ENCODE assay signal across 8 cellular contexts in genomic region chr3:69288161-69288895, GRCh38.
DNase-seq lines count a peak whose midpoint lies in the region; ATAC-seq and TF ChIP-seq lines count a peak whose summit lies in the region.

No MANE protein-coding gene starts in this region.

- WGBS in mammary epithelial cell (ENCODE audit: low coverage, missing lambda C conversion rate), result 87% methylated on average over 10 of the region's 12 CpGs
- WGBS in transverse colon (ENCODE audit: low coverage in 1 of 2), 2 donors, result 71 to 77% methylated on average over 4 to 12 of the region's 12 CpGs

- intact Hi-C loops in mammary epithelial cell (cut with micrococcal nuclease) (no loop called here), transverse colon (cut with DNase I; ENCODE audit: low total_unique reads) (no loop called here)

- H2AFZ ChIP-seq in MM.1S (ENCODE audit: low read length) (peak overlapping the region; percentile 33), mammary epithelial cell (ENCODE audit: low read depth, low read length) (no peak overlapping the region)

- CTCF ChIA-PET in mammary epithelial cell (lab: Charles Lee; ENCODE audit: low non-redundant PET), result no interaction called here

- TF ChIP-seq CTCF in MM.1S (IDR thresholded peaks at IDR 0.05; ENCODE audit: low read length), result no peak
- no peak for TF ChIP-seq CTCF in mammary epithelial cell (conservative IDR thresholded peaks at IDR 0.05 in 1 of 2, IDR thresholded peaks at IDR 0.05 in 1 of 2; ENCODE audit: extremely low read depth in 1 of 2, insufficient read depth in 1 of 2, low read depth in 1 of 2, low read length in 2 of 2)
- no peak for TF ChIP-seq CTCF in transverse colon (IDR thresholded peaks at IDR 0.05)

- no peak for ATAC-seq in GM21619 (IDR thresholded peaks at IDR 0.05; ENCODE audit: unreplicated experiment)

- H3K27me3 ChIP-seq in MM.1S (replicated peaks; ENCODE audit: insufficient read depth, low read length) (peaks cover 15% of the 10 kb centered on the region; the same call in 1 of the 2 replicates), mammary epithelial cell (ENCODE audit: insufficient read depth, low read length) (no peaks in the 10 kb centered on the region), transverse colon (no peaks in the 10 kb centered on the region)

- DNase-seq in NCI-H1436 (lab: John Stamatoyannopoulos, UW) (peak; percentile 1), NCI-H1436 treated with DMSO at 0.1 percent for 48 hours (lab: John Stamatoyannopoulos, UW) (no peak), MM.1S (peak; percentile 81), mammary epithelial cell (peak; percentile 58), transverse colon (no peak), NCI-H446 (lab: John Stamatoyannopoulos, UW) (no peak)
- DNase-seq in stimulated activated CD4-positive, alpha-beta T cell treated with anti-CD3 and anti-CD28 coated beads, TNF-alpha, amount 100 ng/mL, for 48 hours (ENCODE audit: low read depth in 3 of 3), result peak; percentile 27 to 53 (median 48)

- dilution Hi-C loops in mammary epithelial cell (cut with HindIII; ENCODE audit: low sequenced_read_pairs), result no loop called here

- no TSS peak for BruUV-seq in mammary epithelial cell (replicated peaks; lab: Mats Ljungman, UMichigan)

- H3K4me2 ChIP-seq in MM.1S (ENCODE audit: low read depth, low read length), result peak overlapping the region; percentile 75
- no peak overlapping the region for H3K4me2 ChIP-seq in mammary epithelial cell (ENCODE audit: insufficient read depth, low read depth, low read length)

- H3K9me2 ChIP-seq in MM.1S (replicated peaks; ENCODE audit: insufficient read depth, low read length), result no peaks in the 10 kb centered on the region

- no peaks in the 10 kb centered on the region for H4K20me1 ChIP-seq in MM.1S (ENCODE audit: insufficient read depth, low read length)
- H4K20me1 ChIP-seq in mammary epithelial cell (ENCODE audit: insufficient read depth, low read length), result no peaks in the 10 kb centered on the region

- H3K4me3 ChIP-seq in MM.1S (ENCODE audit: low read length) (peak overlapping the region; percentile 33), mammary epithelial cell (replicated peaks in 1 of 3; ENCODE audit: insufficient read depth in 1 of 3, low read depth in 2 of 3, low read length in 3 of 3) (no peak overlapping the region), transverse colon (no peak overlapping the region)

- peaks cover 23% of the 10 kb centered on the region for H3K4me1 ChIP-seq in MM.1S (ENCODE audit: low read length)
- H3K4me1 ChIP-seq in mammary epithelial cell (ENCODE audit: insufficient read depth, low read length), result peaks cover 26% of the 10 kb centered on the region
- H3K4me1 ChIP-seq in transverse colon, result no peaks in the 10 kb centered on the region

- in situ Hi-C loops in mammary epithelial cell (cut with MboI; ENCODE audit: low sequenced_read_pairs in 2 of 2), result no loop called here
- in situ Hi-C loops in transverse colon (cut with MboI; ENCODE audit: low pct_ligation_motif_present in 1 of 4, low pct_unique_long_range_greater_than_20kb in 1 of 4, low sequenced_read_pairs in 3 of 4), result no loop called here

- H3K9me3 ChIP-seq in MM.1S (replicated peaks; ENCODE audit: insufficient read depth, low read length) (no peaks in the 10 kb centered on the region), mammary epithelial cell (replicated peaks; ENCODE audit: insufficient read depth, low read length) (no peaks in the 10 kb centered on the region), transverse colon (no peaks in the 10 kb centered on the region)

- TF ChIP-seq POLR2A in transverse colon (IDR thresholded peaks at IDR 0.05), result no peak

- H3K79me2 ChIP-seq in MM.1S (ENCODE audit: low read length) (no peaks in the 10 kb centered on the region), mammary epithelial cell (ENCODE audit: insufficient read depth, low read length) (peaks cover 5% of the 10 kb centered on the region)

- no peaks in the 10 kb centered on the region for H3K36me3 ChIP-seq in MM.1S (replicated peaks; ENCODE audit: insufficient read depth, low read length)
- peaks cover 17% of the 10 kb centered on the region for H3K36me3 ChIP-seq in mammary epithelial cell (ENCODE audit: insufficient read depth, low read length)
- H3K36me3 ChIP-seq in transverse colon, result no peaks in the 10 kb centered on the region

- H3K27ac ChIP-seq in MM.1S (ENCODE audit: low read length), result peak overlapping the region; percentile 9; the same call in 1 of the 2 replicates
- no peak overlapping the region for H3K27ac ChIP-seq in mammary epithelial cell (ENCODE audit: insufficient read depth, low read depth, low read length)
- no peak overlapping the region for H3K27ac ChIP-seq in transverse colon

- H3K9ac ChIP-seq in MM.1S (ENCODE audit: low read length), result 0 out of 2 replicates have a peak overlapping the region, but pooled peaks have one; percentile 1
- H3K9ac ChIP-seq in mammary epithelial cell (ENCODE audit: insufficient read depth, low read length), result no peak overlapping the region

- peaks cover 18% of the 10 kb centered on the region for H3F3A ChIP-seq in MM.1S (ENCODE audit: insufficient read depth, low read length)

- TF ChIP-seq EP300 in transverse colon (IDR thresholded peaks at IDR 0.05; ENCODE audit: low read depth), result no peak

Comparison
In these comparisons a context has a peak if more than half of its experiments do, and no peak if none do; other contexts are left out.
1. DNase-seq: peak in NCI-H1436 (single experiment), MM.1S (single experiment), mammary epithelial cell (single experiment) and stimulated activated CD4-positive, alpha-beta T cell treated with anti-CD3 and anti-CD28 coated beads, TNF-alpha, amount 100 ng/mL, for 48 hours (3 of 3); none in NCI-H1436 treated with DMSO at 0.1 percent for 48 hours (single experiment), transverse colon (single experiment) and NCI-H446 (0 of 2).